ENCODE assay signal across 9 cellular contexts in genomic region chr5:116387738-116388137, GRCh38.
"Had no signal": no experiment of that assay in that cellular context is flagged by ENCODE, and none has a peak within 500 bp of the region (broad histone marks: within the 10 kb centered on the region; RNA-seq: fewer than 3 reads in every experiment).

No MANE protein-coding gene starts in this region.

- H3K4me2 ChIP-seq: KMS-11 had no signal

- H3K27ac Mint-ChIP-seq: IgD-negative memory B cell had no signal

- H3K4me3 ChIP-seq: K562 had no signal

- FAIRE-seq: HepG2, HTR-8/SVneo, K562 had no signal

- ATAC-seq: HepG2, K562 had no signal

- H3K4me3 Mint-ChIP-seq: IgD-negative memory B cell had no signal

- H3K27me3 Mint-ChIP-seq: IgD-negative memory B cell had no signal

- DNase-seq: IMR-90, KBM-7, KG1 had no signal

- H3K27ac ChIP-seq: HL-60, KMS-11 had no signal

- H3K9ac ChIP-seq: KMS-11 had no signal
